ENCODE assay signal across 10 cellular contexts in the genomic region with DNA sequence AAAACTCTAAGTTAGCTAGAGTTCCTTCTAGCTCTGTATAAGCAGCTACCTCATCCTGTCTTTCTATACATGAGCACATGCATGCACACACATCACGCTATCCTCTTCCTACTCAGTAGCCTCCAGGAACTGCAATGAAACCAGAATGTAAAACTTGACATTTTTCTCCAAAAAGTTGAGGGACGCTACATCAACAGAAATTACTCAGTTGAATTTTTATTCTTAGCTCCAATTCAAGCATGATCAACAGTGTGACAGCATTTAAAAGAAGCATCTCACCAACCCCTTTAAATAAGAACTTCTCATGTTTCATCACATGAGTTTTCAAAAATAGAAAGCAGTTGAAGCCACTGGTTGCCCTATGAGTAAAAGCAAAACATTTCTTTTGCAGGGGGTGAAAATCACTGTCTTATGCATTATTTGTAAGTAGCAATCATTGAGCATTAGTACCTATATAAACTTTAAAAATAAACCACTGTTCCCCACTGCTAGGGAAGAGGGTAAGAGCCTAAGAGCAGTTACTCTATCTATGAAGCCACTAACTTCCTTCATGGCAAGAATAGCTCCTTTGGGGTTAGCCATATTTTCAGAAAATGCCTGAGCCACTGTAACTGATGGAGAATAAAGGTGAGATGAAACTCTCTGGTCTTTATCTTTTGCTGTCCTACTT.
DNase-seq lines count a peak whose midpoint lies in the region; ATAC-seq and TF ChIP-seq lines count a peak whose summit lies in the region.
"Had no signal": no experiment of that assay in that cellular context is flagged by ENCODE, and none has a peak within 500 bp of the region (broad histone marks: within the 10 kb centered on the region; RNA-seq: fewer than 3 reads in every experiment).

No MANE protein-coding gene starts in this region.

- intact Hi-C loops in psoas muscle (cut with DNase I): no loop called here

- no peak overlapping the region for H3K4me3 ChIP-seq in psoas muscle
- H3K4me3 ChIP-seq: left lung had no signal

- H3K9me3 ChIP-seq in psoas muscle: no peaks in the 10 kb centered on the region
- H3K9me3 ChIP-seq: left lung had no signal

- ATAC-seq in GM18907 (IDR thresholded peaks at IDR 0.05; ENCODE audit: unreplicated experiment) (peak; percentile 72), GM21717 (IDR thresholded peaks at IDR 0.05; ENCODE audit: unreplicated experiment) (peak; percentile 76), HG03354 (IDR thresholded peaks at IDR 0.05; ENCODE audit: poor library complexity, severe bottlenecking, unreplicated experiment) (peak; percentile 56), psoas muscle (peak; percentile 73 to 97 (median 88))
- ATAC-seq: left lung had no signal

- H3K36me3 ChIP-seq in psoas muscle (ENCODE audit: insufficient read depth in 1 of 2, low read depth in 1 of 2): no peaks in the 10 kb centered on the region
- H3K36me3 ChIP-seq: left lung had no signal

- no peaks in the 10 kb centered on the region for H3K27me3 ChIP-seq in psoas muscle (ENCODE audit: insufficient read depth in 3 of 3, low read length in 2 of 3)
- H3K27me3 ChIP-seq: left lung had no signal

- peaks cover 39% of the 10 kb centered on the region for H3K4me1 ChIP-seq in psoas muscle

- WGBS in psoas muscle, 3 donors: 39 to 49% (median 46%) methylated on average over 2 of the region's 2 CpGs

- TF ChIP-seq CTCF in psoas muscle (IDR thresholded peaks at IDR 0.05): no peak

- H3K27ac ChIP-seq in psoas muscle: peak overlapping the region; percentile 74
- H3K27ac ChIP-seq: left lung, parathyroid adenoma had no signal

- DNase-seq in psoas muscle (no peak), NCI-H345 (lab: John Stamatoyannopoulos, UW) (no peak), HT-29 (ENCODE audit: low spot score) (no peak)
- DNase-seq in activated CD4-positive, alpha-beta T cell treated with anti-CD3 and anti-CD28 coated beads, Interleukin-2, amount 50 U/mL, for 4 hours: no peak
- DNase-seq: IMR-90, left lung had no signal
